15 cellular contexts compared by ENCODE assay signal in genomic region chr9:135332516-135332915, GRCh38.
"Had no signal": no experiment of that assay in that cellular context is flagged by ENCODE, and none has a peak within 500 bp of the region (broad histone marks: within the 10 kb centered on the region; RNA-seq: fewer than 3 reads in every experiment).

No MANE protein-coding gene starts in this region.

- H3K27me3 Mint-ChIP-seq: activated naive CD4-positive, alpha-beta T cell treated with anti-CD3 and anti-CD28 coated beads, Interleukin-2, amount 10 ng/mL, durations not matched to agents 7 days and 5 days; activated naive CD8-positive, alpha-beta T cell treated with anti-CD3 and anti-CD28 coated beads for 36 hours had no signal

- H3K4me1 Mint-ChIP-seq: activated naive CD4-positive, alpha-beta T cell treated with anti-CD3 and anti-CD28 coated beads, Interleukin-2, amount 10 ng/mL, durations not matched to agents 7 days and 5 days; activated naive CD8-positive, alpha-beta T cell treated with anti-CD3 and anti-CD28 coated beads for 36 hours had no signal

- H3K36me3 Mint-ChIP-seq: activated naive CD4-positive, alpha-beta T cell treated with anti-CD3 and anti-CD28 coated beads, Interleukin-2, amount 10 ng/mL, durations not matched to agents 7 days and 5 days; activated naive CD8-positive, alpha-beta T cell treated with anti-CD3 and anti-CD28 coated beads for 36 hours had no signal

- DNase-seq: activated CD4-positive, alpha-beta T cell treated with anti-CD3 and anti-CD28 coated beads, Interleukin-2, amount 50 U/mL, for 1 hour; activated CD4-positive, CD25-positive, alpha-beta regulatory T cell; activated gamma-delta T cell treated with Interleukin-2 at 50 U/mL for 16 hours; activated naive CD4-positive, alpha-beta T cell treated with anti-CD3 and anti-CD28 coated beads, Interleukin-2, amount 10 ng/mL, durations not matched to agents 7 days and 5 days; activated naive CD8-positive, alpha-beta T cell treated with anti-CD3 and anti-CD28 coated beads for 36 hours; activated T-cell treated with anti-CD3 and anti-CD28 coated beads, Interleukin-2, amount 50 U/mL, for 4 hours; cerebellar nuclear complex; Kasumi-1; KBM-7; NCI-H2081; NCI-H446; NCI-H774; SIG-M5 had no signal

- H3K27ac ChIP-seq: VCaP had no signal

- ATAC-seq: activated CD8-positive, alpha-beta T cell treated with anti-CD3 and anti-CD28 coated beads, Interleukin-2, amount 10 ng/mL, durations not matched to agents 7 days and 5 days; activated T-cell treated with anti-CD3 and anti-CD28 coated beads, Interleukin-2, amount 50 U/mL, for 4 hours had no signal

- H3K9me3 Mint-ChIP-seq: activated naive CD8-positive, alpha-beta T cell treated with anti-CD3 and anti-CD28 coated beads for 36 hours; activated T-cell treated with anti-CD3 and anti-CD28 coated beads, Interleukin-2, amount 50 U/mL, for 4 hours had no signal

- H3K4me3 Mint-ChIP-seq: activated CD8-positive, alpha-beta T cell treated with anti-CD3 and anti-CD28 coated beads, Interleukin-2, amount 10 ng/mL, durations not matched to agents 7 days and 5 days; activated naive CD4-positive, alpha-beta T cell treated with anti-CD3 and anti-CD28 coated beads, Interleukin-2, amount 10 ng/mL, durations not matched to agents 7 days and 5 days; activated naive CD8-positive, alpha-beta T cell treated with anti-CD3 and anti-CD28 coated beads for 36 hours; activated T-cell treated with anti-CD3 and anti-CD28 coated beads, Interleukin-2, amount 50 U/mL, for 4 hours had no signal

- H3K27ac Mint-ChIP-seq: activated CD8-positive, alpha-beta T cell treated with anti-CD3 and anti-CD28 coated beads, Interleukin-2, amount 10 ng/mL, durations not matched to agents 7 days and 5 days; activated naive CD4-positive, alpha-beta T cell treated with anti-CD3 and anti-CD28 coated beads, Interleukin-2, amount 10 ng/mL, durations not matched to agents 7 days and 5 days; activated naive CD8-positive, alpha-beta T cell treated with anti-CD3 and anti-CD28 coated beads for 36 hours had no signal
